In the genomic region with DNA sequence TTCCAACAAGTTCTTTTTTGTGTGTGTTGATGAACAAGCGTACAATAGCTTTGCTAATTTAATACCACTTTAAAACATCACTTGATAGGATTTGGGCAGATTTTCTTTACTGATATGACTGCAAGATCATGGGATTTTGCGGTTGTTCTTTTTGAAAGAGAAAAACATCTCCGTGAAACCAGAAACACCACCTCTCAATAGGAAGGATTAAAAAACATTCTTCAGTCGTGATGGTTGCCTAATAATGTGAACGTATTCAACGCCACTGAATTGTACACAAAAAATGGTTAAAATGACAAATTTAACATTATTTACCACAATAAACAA, we compare ENCODE assay signal across 10 cellular contexts. TPM values are rescaled to one million over a fixed set of nuclear protein-coding genes. Genes with fewer than 3 reads are reported as not detected.
DNase-seq lines count a peak whose midpoint lies in the region; ATAC-seq, FAIRE-seq and TF ChIP-seq lines count a peak whose summit lies in the region.
"Had no signal": no experiment of that assay in that cellular context is flagged by ENCODE, and none has a peak within 500 bp of the region (broad histone marks: within the 10 kb centered on the region; RNA-seq: fewer than 3 reads in every experiment).

No MANE protein-coding gene starts in this region.

- peak overlapping the region; percentile 86 for H3K9ac ChIP-seq in smooth muscle cell (ENCODE audit: low read depth)

- no peak for FAIRE-seq in D721Med (lab: Jason Lieb, UNC)

- H4K20me1 ChIP-seq in smooth muscle cell (ENCODE audit: low read depth) = peaks cover 46% of the 10 kb centered on the region

- peaks cover 51% of the 10 kb centered on the region for H3K4me1 ChIP-seq in smooth muscle cell (ENCODE audit: low read depth)

- WGBS in smooth muscle cell (ENCODE audit: low lambda C conversion rate) = 39% methylated on average over 6 of the region's 6 CpGs

- peak overlapping the region; percentile 69 for H3K4me3 Mint-ChIP-seq in activated T-cell treated with anti-CD3 and anti-CD28 coated beads, Interleukin-2, amount 50 U/mL, for 4 hours
- H3K4me3 Mint-ChIP-seq in activated CD4-positive, alpha-beta memory T cell treated with anti-CD3 and anti-CD28 coated beads, Interleukin-2, amount 10 ng/mL, durations not matched to agents 7 days and 5 days = peak overlapping the region; percentile 48

- TF ChIP-seq CTCF in fibroblast of villous mesenchyme (IDR thresholded peaks at IDR 0.05; ENCODE audit: insufficient read depth, low read depth, low read length) (no peak), smooth muscle cell (IDR thresholded peaks at IDR 0.05; ENCODE audit: borderline replicate concordance, insufficient read depth, poor library complexity, severe bottlenecking) (no peak), D721Med (IDR thresholded peaks at IDR 0.05; ENCODE audit: insufficient read depth, missing control alignments) (no peak)

- no peak for DNase-seq in activated T-cell treated with anti-CD3 and anti-CD28 coated beads, Interleukin-2, amount 50 U/mL, for 4 hours
- DNase-seq in activated T-cell treated with anti-CD3 and anti-CD28 coated beads, Interleukin-2, amount 50 U/mL, for 1 hour = no peak
- DNase-seq in activated CD4-positive, alpha-beta memory T cell treated with anti-CD3 and anti-CD28 coated beads, Interleukin-2, amount 10 ng/mL, durations not matched to agents 7 days and 5 days = no peak
- DNase-seq in fibroblast of villous mesenchyme (ENCODE audit: low read depth) (peak; percentile 84), smooth muscle cell (lab: John Stamatoyannopoulos, UW; ENCODE audit: unreplicated experiment) (no peak), D721Med (ENCODE audit: insufficient read length, low spot score) (no peak)
- DNase-seq: NCI-H2171 had no signal

- no peak overlapping the region for H2AFZ ChIP-seq in smooth muscle cell (ENCODE audit: low read depth)

- peak overlapping the region; percentile 2 for H3K4me3 ChIP-seq in fibroblast of villous mesenchyme (ENCODE audit: low read depth, low read length)
- H3K4me3 ChIP-seq in smooth muscle cell = no peak overlapping the region
- H3K4me3 ChIP-seq: cardiac muscle cell had no signal

- peaks cover 6% of the 10 kb centered on the region for H3K36me3 Mint-ChIP-seq in activated T-cell treated with anti-CD3 and anti-CD28 coated beads, Interleukin-2, amount 50 U/mL, for 4 hours (ENCODE audit: insufficient read depth)
- H3K36me3 Mint-ChIP-seq in activated CD4-positive, alpha-beta memory T cell treated with anti-CD3 and anti-CD28 coated beads, Interleukin-2, amount 10 ng/mL, durations not matched to agents 7 days and 5 days (ENCODE audit: low read depth) = peaks cover 10% of the 10 kb centered on the region

- H3K4me1 Mint-ChIP-seq in activated T-cell treated with anti-CD3 and anti-CD28 coated beads, Interleukin-2, amount 50 U/mL, for 4 hours (ENCODE audit: low read depth) = peaks cover 70% of the 10 kb centered on the region
- H3K4me1 Mint-ChIP-seq in activated CD4-positive, alpha-beta memory T cell treated with anti-CD3 and anti-CD28 coated beads, Interleukin-2, amount 10 ng/mL, durations not matched to agents 7 days and 5 days = peaks cover 56% of the 10 kb centered on the region

- H3K9me3 Mint-ChIP-seq in activated T-cell treated with anti-CD3 and anti-CD28 coated beads, Interleukin-2, amount 50 U/mL, for 4 hours = no peaks in the 10 kb centered on the region
- H3K9me3 Mint-ChIP-seq in activated CD4-positive, alpha-beta memory T cell treated with anti-CD3 and anti-CD28 coated beads, Interleukin-2, amount 10 ng/mL, durations not matched to agents 7 days and 5 days = no peaks in the 10 kb centered on the region

- POLR2A ChIA-PET in activated CD4-positive, alpha-beta memory T cell treated with anti-CD3 and anti-CD28 coated beads, Interleukin-2, amount 10 ng/mL, durations not matched to agents 7 days and 5 days (lab: Charles Lee) = interaction anchor here (0.9 to 3.2 kb wide), 3 partner anchors 13 to 67 kb away, joined by 3 to 18 read pairs (median 5); a partner anchor contains a TSS

- ATAC-seq in activated T-cell treated with anti-CD3 and anti-CD28 coated beads, Interleukin-2, amount 50 U/mL, for 4 hours = no peak
- ATAC-seq in HG03442 (IDR thresholded peaks at IDR 0.05; ENCODE audit: unreplicated experiment) = no peak
- ATAC-seq in HG02763 (IDR thresholded peaks at IDR 0.05; ENCODE audit: unreplicated experiment) = no peak

- no peaks in the 10 kb centered on the region for H3K9me3 ChIP-seq in smooth muscle cell (replicated peaks; ENCODE audit: low read depth)

- H3K27ac Mint-ChIP-seq in activated CD4-positive, alpha-beta memory T cell treated with anti-CD3 and anti-CD28 coated beads, Interleukin-2, amount 10 ng/mL, durations not matched to agents 7 days and 5 days = peak overlapping the region; percentile 70

- H3K36me3 ChIP-seq in smooth muscle cell (ENCODE audit: low read depth) = no peaks in the 10 kb centered on the region
- H3K36me3 ChIP-seq: cardiac muscle cell had no signal

- H3K79me2 ChIP-seq in smooth muscle cell (ENCODE audit: low read depth) = peaks cover 98% of the 10 kb centered on the region

- no peaks in the 10 kb centered on the region for H3K27me3 Mint-ChIP-seq in activated T-cell treated with anti-CD3 and anti-CD28 coated beads, Interleukin-2, amount 50 U/mL, for 4 hours (ENCODE audit: low read depth)
- no peaks in the 10 kb centered on the region for H3K27me3 Mint-ChIP-seq in activated CD4-positive, alpha-beta memory T cell treated with anti-CD3 and anti-CD28 coated beads, Interleukin-2, amount 10 ng/mL, durations not matched to agents 7 days and 5 days

- H3K27me3 ChIP-seq in smooth muscle cell (ENCODE audit: low read depth) = no peaks in the 10 kb centered on the region
- H3K27me3 ChIP-seq: cardiac muscle cell had no signal

- H3F3A ChIP-seq in smooth muscle cell (ENCODE audit: low read depth) = peaks cover 20% of the 10 kb centered on the region

- H3K27ac ChIP-seq in smooth muscle cell (ENCODE audit: low read depth) = peak overlapping the region; percentile 96

- CTCF ChIA-PET in activated CD4-positive, alpha-beta memory T cell treated with anti-CD3 and anti-CD28 coated beads, Interleukin-2, amount 10 ng/mL, durations not matched to agents 7 days and 5 days (lab: Charles Lee) = no interaction called here

- H3K4me2 ChIP-seq in smooth muscle cell = peak overlapping the region; percentile 71

RNA-seq across cellular contexts. Expression of a gene that starts 19.3 kb away (rescaled TPM):
- total RNA-seq in activated T-cell treated with anti-CD3 and anti-CD28 coated beads, Interleukin-2, amount 50 U/mL, for 4 hours = 10 to 100 TPM; 47.1 to 63.4 (median 56.3) TPM
- 10 to 100 TPM; 65.5 to 67.5 TPM for total RNA-seq in activated CD4-positive, alpha-beta memory T cell treated with anti-CD3 and anti-CD28 coated beads, Interleukin-2, amount 10 ng/mL, durations not matched to agents 7 days and 5 days
- 72.8 and 121 TPM in 2 replicates for total RNA-seq in fibroblast of villous mesenchyme
- 142 and 160 TPM in 2 replicates for total RNA-seq in smooth muscle cell
- polyA plus RNA-seq in smooth muscle cell = 103 and 116 TPM in 2 replicates
